In the genomic region with DNA sequence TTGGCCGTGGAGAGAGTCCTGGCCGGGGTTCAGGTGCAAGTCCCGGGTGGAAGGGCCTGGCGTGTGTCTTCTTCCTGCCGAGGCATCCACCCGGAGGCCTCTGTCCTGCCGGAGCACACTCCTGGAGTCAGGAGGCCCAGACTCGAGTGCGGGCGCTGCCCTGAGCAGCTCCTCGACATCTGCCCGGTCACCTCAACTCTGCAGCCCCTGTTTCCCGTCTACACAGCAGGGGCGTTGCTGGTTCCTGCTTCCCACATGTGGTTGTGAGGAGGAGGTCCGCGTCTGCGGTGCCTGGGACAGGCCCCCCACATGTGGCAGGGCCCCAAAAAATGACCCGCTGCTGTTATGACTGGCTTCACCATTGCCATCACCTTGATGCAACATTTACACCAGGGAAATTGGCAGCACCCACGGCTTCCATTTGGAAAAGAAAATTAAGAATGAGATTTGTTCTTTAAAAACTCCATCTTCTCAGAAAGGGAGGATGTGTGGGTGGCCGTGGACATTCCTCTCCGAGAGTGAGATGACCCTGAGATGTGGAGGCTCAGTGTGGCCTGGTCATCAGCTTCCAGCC, we compare ENCODE assay signal across 24 cellular contexts.
"Had no signal": no experiment of that assay in that cellular context is flagged by ENCODE, and none has a peak within 500 bp of the region (broad histone marks: within the 10 kb centered on the region; RNA-seq: fewer than 3 reads in every experiment).

No MANE protein-coding gene starts in this region.

- H3K4me3 Mint-ChIP-seq: dendritic cell treated with granulocyte-macrophage colony-stimulating factor and Interleukin-4, amounts not matched to agents 40 ng/mL and 50 ng/mL, for 4 days; memory B cell; natural killer cell; stimulated activated effector memory CD8-positive, alpha-beta T cell treated with anti-CD3 and anti-CD28 coated beads, Interleukin-12 subunit alpha, Interleukin-12 subunit beta, amount 100 ng/mL, for 72 hours had no signal

- FAIRE-seq: colon, endothelial cell of umbilical vein, kidney, pancreas had no signal

- ATAC-seq: foreskin keratinocyte; gastroesophageal sphincter; heart left ventricle; natural killer cell; pancreas; sciatic nerve; stimulated activated effector memory CD8-positive, alpha-beta T cell treated with anti-CD3 and anti-CD28 coated beads, Interleukin-12 subunit alpha, Interleukin-12 subunit beta, amount 100 ng/mL, for 72 hours had no signal

- H3K9me3 Mint-ChIP-seq: dendritic cell treated with granulocyte-macrophage colony-stimulating factor and Interleukin-4, amounts not matched to agents 40 ng/mL and 50 ng/mL, for 4 days; memory B cell; natural killer cell; stimulated activated effector memory CD8-positive, alpha-beta T cell treated with anti-CD3 and anti-CD28 coated beads, Interleukin-12 subunit alpha, Interleukin-12 subunit beta, amount 100 ng/mL, for 72 hours had no signal

- H3K27ac ChIP-seq: esophagus muscularis mucosa, foreskin keratinocyte, gastroesophageal sphincter, heart left ventricle, hepatocyte, left ventricle myocardium inferior, neutrophil, pancreas, testis had no signal

- H3K4me3 ChIP-seq: esophagus muscularis mucosa, gastroesophageal sphincter, heart left ventricle, hepatocyte, left ventricle myocardium inferior, lung, pancreas, smooth muscle cell, testis had no signal

- H3K9me3 ChIP-seq: heart left ventricle, neutrophil, pancreas, testis had no signal

- H3K4me1 ChIP-seq: foreskin keratinocyte, pancreas, testis had no signal

- H3K4me1 Mint-ChIP-seq: memory B cell; natural killer cell; stimulated activated effector memory CD8-positive, alpha-beta T cell treated with anti-CD3 and anti-CD28 coated beads, Interleukin-12 subunit alpha, Interleukin-12 subunit beta, amount 100 ng/mL, for 72 hours had no signal

- H3K36me3 ChIP-seq: esophagus muscularis mucosa, gastroesophageal sphincter, heart left ventricle, left ventricle myocardium inferior, neutrophil, pancreas had no signal

- H3K27me3 Mint-ChIP-seq: dendritic cell treated with granulocyte-macrophage colony-stimulating factor and Interleukin-4, amounts not matched to agents 40 ng/mL and 50 ng/mL, for 4 days; memory B cell had no signal

- H3K27me3 ChIP-seq: foreskin keratinocyte, heart left ventricle, hepatocyte, neutrophil, pancreas, testis had no signal

- H3K36me3 Mint-ChIP-seq: natural killer cell; stimulated activated effector memory CD8-positive, alpha-beta T cell treated with anti-CD3 and anti-CD28 coated beads, Interleukin-12 subunit alpha, Interleukin-12 subunit beta, amount 100 ng/mL, for 72 hours had no signal

- DNase-seq: effector memory CD4-positive, alpha-beta T cell; foreskin keratinocyte; heart left ventricle; kidney; left ventricle myocardium inferior; natural killer cell; stimulated activated CD4-positive, alpha-beta T cell treated with anti-CD3 and anti-CD28 coated beads, Interleukin-2, amount 100 ng/mL, for 24 hours; stimulated activated CD4-positive, alpha-beta T cell treated with anti-CD3 and anti-CD28 coated beads, Interleukin-4, amount 100 ng/mL, for 24 hours; stimulated activated naive CD4-positive, alpha-beta T cell treated with Interleukin-2 at 50 U/mL for 16 hours; trophoblast cell had no signal
